In the genomic region with DNA sequence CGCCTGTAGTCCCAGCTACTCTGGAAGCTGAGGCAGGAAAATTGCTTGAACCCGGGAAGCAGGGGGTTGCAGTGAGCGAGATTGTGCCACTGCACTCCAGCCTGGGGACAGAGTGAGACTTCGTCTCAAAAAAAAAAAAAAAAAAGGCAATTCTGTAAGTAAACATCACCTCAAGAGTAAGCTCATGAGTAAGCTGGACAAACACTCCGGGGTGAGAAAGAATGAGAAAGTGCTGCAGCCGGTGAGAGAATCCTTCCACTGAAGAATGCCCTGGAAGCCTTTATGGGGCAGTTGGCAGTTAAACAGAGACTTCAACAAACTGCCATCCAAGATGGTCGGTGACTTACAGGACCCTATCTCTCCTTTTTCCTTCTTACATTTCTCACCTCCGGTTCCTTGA, we compare ENCODE assay signal across 16 cellular contexts. TPM values are rescaled to one million over a fixed set of nuclear protein-coding genes. Genes with fewer than 3 reads are reported as not detected.
DNase-seq lines count a peak whose midpoint lies in the region; ATAC-seq and TF ChIP-seq lines count a peak whose summit lies in the region.
"Had no signal": no experiment of that assay in that cellular context is flagged by ENCODE, and none has a peak within 500 bp of the region (broad histone marks: within the 10 kb centered on the region; RNA-seq: fewer than 3 reads in every experiment).

No MANE protein-coding gene starts in this region.

- H3K9ac ChIP-seq in PC-3 (ENCODE audit: low read length), result no peak overlapping the region

- H3K4me2 ChIP-seq in PC-3 (ENCODE audit: low read length), result no peak overlapping the region

- H3K4me3 ChIP-seq in PC-3 (ENCODE audit: low read length), result no peak overlapping the region
- H3K4me3 ChIP-seq in epithelial cell of esophagus (ENCODE audit: low read length), result no peak overlapping the region
- H3K4me3 ChIP-seq in upper lobe of right lung, result no peak overlapping the region

- intact Hi-C loops in PC-3 (cut with micrococcal nuclease) (no loop called here), upper lobe of right lung (cut with DNase I) (no loop called here)

- H3K9me2 ChIP-seq in PC-3 (replicated peaks; ENCODE audit: low read length), result no peaks in the 10 kb centered on the region

- no peaks in the 10 kb centered on the region for H4K20me1 ChIP-seq in PC-3 (ENCODE audit: low read length)

- POLR2A ChIA-PET in PC-3 (lab: Charles Lee; ENCODE audit: unreplicated experiment) (no interaction called here), HEK293T (lab: Yijun Ruan, JAX) (no interaction called here)

- DNase-seq in DMS53 (lab: John Stamatoyannopoulos, UW) (peak; percentile 76), PC-3 (peak; percentile 39), epithelial cell of esophagus (ENCODE audit: low read depth) (peak; percentile 34), upper lobe of right lung (no peak), NCI-H526 (lab: John Stamatoyannopoulos, UW) (no peak), HEK293T (ENCODE audit: extremely low spot score) (no peak)
- DNase-seq: C1 segment of cervical spinal cord; Calu3; CD4-positive, alpha-beta T cell; DND-41; GDM1; GOT3; H9 had no signal

- BruUV-seq in PC-3 (replicated peaks; lab: Mats Ljungman, UMichigan), result no TSS peak

- no peak for TF ChIP-seq CTCF in PC-3 (conservative IDR thresholded peaks at IDR 0.05; ENCODE audit: low read depth, low read length)
- TF ChIP-seq CTCF in epithelial cell of esophagus (IDR thresholded peaks at IDR 0.05; ENCODE audit: insufficient read depth, low read depth, low read length, missing control alignments), result no peak
- no peak for TF ChIP-seq CTCF in upper lobe of right lung (IDR thresholded peaks at IDR 0.05)

- H3K27me3 ChIP-seq in PC-3 (ENCODE audit: low read length) (no peaks in the 10 kb centered on the region), upper lobe of right lung (no peaks in the 10 kb centered on the region)

- CTCF ChIA-PET in PC-3 (lab: Charles Lee), result interaction anchor here (0.6 to 0.7 kb wide), 2 partner anchors 9 to 210 kb away, joined by 3 to 7 read pairs; no protein-coding TSS in a partner anchor
- CTCF ChIA-PET in HEK293T (lab: Yijun Ruan, JAX), result no interaction called here

- no peaks in the 10 kb centered on the region for H3K36me3 ChIP-seq in PC-3 (ENCODE audit: low read depth, low read length)
- peaks cover 10% of the 10 kb centered on the region for H3K36me3 ChIP-seq in upper lobe of right lung

- no peaks in the 10 kb centered on the region for H3K9me3 ChIP-seq in PC-3 (ENCODE audit: low read length)
- no peaks in the 10 kb centered on the region for H3K9me3 ChIP-seq in upper lobe of right lung

- ATAC-seq in PC-3 (peak; percentile 97), upper lobe of right lung (peak; percentile 81), GM21528 (IDR thresholded peaks at IDR 0.05; ENCODE audit: low FRiP score, unreplicated experiment) (no peak)
- ATAC-seq: HepG2 had no signal

- H3K27ac ChIP-seq in PC-3 (ENCODE audit: low read length) (no peak overlapping the region), upper lobe of right lung (no peak overlapping the region)

- H3K4me1 ChIP-seq in PC-3 (ENCODE audit: insufficient read depth, low read length) (no peaks in the 10 kb centered on the region), upper lobe of right lung (no peaks in the 10 kb centered on the region)

- no peak overlapping the region for H2AFZ ChIP-seq in PC-3 (ENCODE audit: low read length)

- no peaks in the 10 kb centered on the region for H3F3A ChIP-seq in PC-3 (ENCODE audit: low read length, unreplicated experiment)

- H3K79me2 ChIP-seq in PC-3 (ENCODE audit: low read length), result no peaks in the 10 kb centered on the region

TF ChIP-seq in HEK293T, 16 proteins besides CTCF, POLR2A, EP300 and RAD21:
- TF ChIP-seq ARNT (IDR thresholded peaks at IDR 0.05), result no peak
- TF ChIP-seq FOXK2 (IDR thresholded peaks at IDR 0.05), result no peak
- TF ChIP-seq NFRKB (IDR thresholded peaks at IDR 0.05), result no peak
- no peak for TF ChIP-seq BHLHE40 (IDR thresholded peaks at IDR 0.05; ENCODE audit: borderline replicate concordance)
- no peak for TF ChIP-seq ELF4 (IDR thresholded peaks at IDR 0.05)
- no peak for TF ChIP-seq L3MBTL2 (conservative IDR thresholded peaks at IDR 0.05)
- TF ChIP-seq FOXA1 (IDR thresholded peaks at IDR 0.05), result no peak
- no peak for TF ChIP-seq HDGF (IDR thresholded peaks at IDR 0.05; ENCODE audit: borderline replicate concordance)
- no peak for TF ChIP-seq LEF1 (IDR thresholded peaks at IDR 0.05; ENCODE audit: borderline replicate concordance)
- TF ChIP-seq, protein P1, sequence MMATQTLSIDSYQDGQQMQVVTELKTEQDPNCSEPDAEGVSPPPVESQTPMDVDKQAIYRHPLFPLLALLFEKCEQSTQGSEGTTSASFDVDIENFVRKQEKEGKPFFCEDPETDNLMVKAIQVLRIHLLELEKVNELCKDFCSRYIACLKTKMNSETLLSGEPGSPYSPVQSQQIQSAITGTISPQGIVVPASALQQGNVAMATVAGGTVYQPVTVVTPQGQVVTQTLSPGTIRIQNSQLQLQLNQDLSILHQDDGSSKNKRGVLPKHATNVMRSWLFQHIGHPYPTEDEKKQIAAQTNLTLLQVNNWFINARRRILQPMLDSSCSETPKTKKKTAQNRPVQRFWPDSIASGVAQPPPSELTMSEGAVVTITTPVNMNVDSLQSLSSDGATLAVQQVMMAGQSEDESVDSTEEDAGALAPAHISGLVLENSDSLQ (IDR thresholded peaks at IDR 0.05), result no peak
- no peak for TF ChIP-seq CTBP1 (IDR thresholded peaks at IDR 0.05; ENCODE audit: borderline replicate concordance)
- no peak for TF ChIP-seq FOXM1 (IDR thresholded peaks at IDR 0.05; ENCODE audit: borderline replicate concordance)
- TF ChIP-seq SUZ12 (IDR thresholded peaks at IDR 0.05), result no peak
- no peak for TF ChIP-seq TARDBP (IDR thresholded peaks at IDR 0.05)
- TF ChIP-seq SP1 (IDR thresholded peaks at IDR 0.05), result no peak
- TF ChIP-seq ZNF384 (IDR thresholded peaks at IDR 0.05), result no peak

RNA-seq across cellular contexts. Expression of a gene that starts 47.5 kb away (rescaled TPM):
- total RNA-seq in PC-3 (2014; rRNA removed), result not detected in 2 replicates
- total RNA-seq in upper lobe of right lung, result not detected
- total RNA-seq: B cell; Calu3; CD4-positive, alpha-beta T cell; HepG2 had no signal

Comparison
In these comparisons a context has a peak if more than half of its experiments do, and no peak if none do; other contexts are left out.
1. DNase-seq: peak in DMS53 (single experiment), PC-3 (single experiment) and epithelial cell of esophagus (single experiment); none in upper lobe of right lung (single experiment), NCI-H526 (0 of 2) and HEK293T (single experiment).